Comparison of ENCODE assay signal across 11 cellular contexts in the genomic region with DNA sequence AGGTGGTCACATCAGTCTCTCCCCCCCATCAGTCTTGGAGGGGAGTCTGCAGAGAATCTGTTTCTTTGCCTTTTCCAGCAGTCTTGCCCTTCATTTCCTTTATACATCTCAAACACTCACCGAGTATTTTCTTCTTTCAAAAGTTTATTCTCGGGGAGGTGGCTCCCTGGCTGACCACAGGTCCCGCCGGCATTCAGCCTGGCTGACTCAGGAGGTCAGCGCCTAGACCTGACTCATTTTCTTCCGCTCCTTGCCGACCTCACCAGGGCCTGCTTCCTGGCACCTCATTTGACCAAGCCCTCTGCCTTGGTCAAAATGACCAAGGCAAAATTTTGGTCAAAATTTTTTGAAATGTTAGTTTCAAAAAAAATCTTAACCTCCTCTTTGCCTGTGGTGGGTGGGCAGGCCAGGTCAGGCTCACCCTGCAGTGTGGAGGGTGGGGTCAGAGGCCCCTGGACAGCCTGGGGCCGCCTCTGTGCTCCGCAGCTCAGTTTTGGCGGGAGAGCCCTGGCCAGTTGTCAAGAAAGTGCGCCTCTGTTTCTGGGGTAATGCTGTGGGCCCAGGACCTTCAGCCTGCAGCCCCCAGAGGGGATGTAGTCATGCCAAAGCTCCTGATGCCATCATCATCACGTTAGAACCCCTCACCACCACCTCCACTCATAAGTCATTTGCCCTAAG.
DNase-seq lines count a peak whose midpoint lies in the region; ATAC-seq and TF ChIP-seq lines count a peak whose summit lies in the region.
"Had no signal": no experiment of that assay in that cellular context is flagged by ENCODE, and none has a peak within 500 bp of the region (broad histone marks: within the 10 kb centered on the region; RNA-seq: fewer than 3 reads in every experiment).

No MANE protein-coding gene starts in this region.

- no peak for ATAC-seq in GM19455 (IDR thresholded peaks at IDR 0.05; ENCODE audit: unreplicated experiment)
- no peak for ATAC-seq in activated T-cell treated with anti-CD3 and anti-CD28 coated beads, Interleukin-2, amount 50 U/mL, for 4 hours
- ATAC-seq: left ventricle myocardium superior had no signal

- H3K27ac ChIP-seq in ovary: no peak overlapping the region

- no peaks in the 10 kb centered on the region for H3K36me3 ChIP-seq in ovary

- H3K4me1 Mint-ChIP-seq in activated T-cell treated with anti-CD3 and anti-CD28 coated beads, Interleukin-2, amount 50 U/mL, for 4 hours (ENCODE audit: low read depth): no peaks in the 10 kb centered on the region

- TF ChIP-seq POLR2A in ovary (IDR thresholded peaks at IDR 0.05): no peak

- DNase-seq in AG10803 (ENCODE audit: low read depth): peak; percentile 41
- peak; percentile 84 for DNase-seq in LHCN-M2 (ENCODE audit: low read depth)
- peak; percentile 79 for DNase-seq in astrocyte of the spinal cord (ENCODE audit: low read depth, low spot score)
- DNase-seq in kidney tubule cell (ENCODE audit: low spot score): peak; percentile 80
- DNase-seq in ovary: no peak
- no peak for DNase-seq in activated T-cell treated with anti-CD3 and anti-CD28 coated beads, Interleukin-2, amount 50 U/mL, for 4 hours
- no peak for DNase-seq in iPS-NIHi11 (ENCODE audit: low spot score)
- DNase-seq: activated naive CD4-positive, alpha-beta T cell treated with anti-CD3 and anti-CD28 coated beads, Interleukin-2, amount 50 U/mL, for 16 hours; cortex of kidney; left ventricle myocardium superior had no signal

- no peak for TF ChIP-seq CTCF in AG10803 (conservative IDR thresholded peaks at IDR 0.05; ENCODE audit: low read length)
- TF ChIP-seq CTCF in astrocyte of the spinal cord (IDR thresholded peaks at IDR 0.05; ENCODE audit: low read depth, low read length): no peak
- no peak for TF ChIP-seq CTCF in ovary (IDR thresholded peaks at IDR 0.05)

- in situ Hi-C loops in astrocyte of the spinal cord (cut with HindIII; ENCODE audit: low sequenced_read_pairs): no loop called here

- H3K4me3 Mint-ChIP-seq in activated T-cell treated with anti-CD3 and anti-CD28 coated beads, Interleukin-2, amount 50 U/mL, for 4 hours: no peak overlapping the region

- no peak overlapping the region for H3K4me3 ChIP-seq in AG10803 (ENCODE audit: low read length)
- H3K4me3 ChIP-seq in astrocyte of the spinal cord (ENCODE audit: low read depth, low read length): no peak overlapping the region
- H3K4me3 ChIP-seq in ovary: no peak overlapping the region

- intact Hi-C loops in ovary (cut with DNase I): no loop called here

- no peak for TF ChIP-seq EP300 in ovary (IDR thresholded peaks at IDR 0.05)

- no peaks in the 10 kb centered on the region for H3K27me3 ChIP-seq in ovary

- H3K27me3 Mint-ChIP-seq in activated T-cell treated with anti-CD3 and anti-CD28 coated beads, Interleukin-2, amount 50 U/mL, for 4 hours (ENCODE audit: low read depth): no peaks in the 10 kb centered on the region

- no peaks in the 10 kb centered on the region for H3K9me3 ChIP-seq in ovary

- H3K9me3 Mint-ChIP-seq in activated T-cell treated with anti-CD3 and anti-CD28 coated beads, Interleukin-2, amount 50 U/mL, for 4 hours: no peaks in the 10 kb centered on the region

- 81 to 86% (median 85%) methylated on average over 12 of the region's 12 CpGs for WGBS in ovary, 3 donors

- peaks cover 29% of the 10 kb centered on the region for H3K4me1 ChIP-seq in ovary (ENCODE audit: insufficient read depth)

- no peaks in the 10 kb centered on the region for H3K36me3 Mint-ChIP-seq in activated T-cell treated with anti-CD3 and anti-CD28 coated beads, Interleukin-2, amount 50 U/mL, for 4 hours (ENCODE audit: insufficient read depth)

Comparison
In these comparisons a context has a peak if more than half of its experiments do, and no peak if none do; other contexts are left out.
1. DNase-seq: peak in AG10803 (single experiment), LHCN-M2 (single experiment), astrocyte of the spinal cord (single experiment) and kidney tubule cell (single experiment); none in ovary (0 of 5), activated T-cell treated with anti-CD3 and anti-CD28 coated beads, Interleukin-2, amount 50 U/mL, for 4 hours (single experiment) and iPS-NIHi11 (single experiment).